In the genomic region with DNA sequence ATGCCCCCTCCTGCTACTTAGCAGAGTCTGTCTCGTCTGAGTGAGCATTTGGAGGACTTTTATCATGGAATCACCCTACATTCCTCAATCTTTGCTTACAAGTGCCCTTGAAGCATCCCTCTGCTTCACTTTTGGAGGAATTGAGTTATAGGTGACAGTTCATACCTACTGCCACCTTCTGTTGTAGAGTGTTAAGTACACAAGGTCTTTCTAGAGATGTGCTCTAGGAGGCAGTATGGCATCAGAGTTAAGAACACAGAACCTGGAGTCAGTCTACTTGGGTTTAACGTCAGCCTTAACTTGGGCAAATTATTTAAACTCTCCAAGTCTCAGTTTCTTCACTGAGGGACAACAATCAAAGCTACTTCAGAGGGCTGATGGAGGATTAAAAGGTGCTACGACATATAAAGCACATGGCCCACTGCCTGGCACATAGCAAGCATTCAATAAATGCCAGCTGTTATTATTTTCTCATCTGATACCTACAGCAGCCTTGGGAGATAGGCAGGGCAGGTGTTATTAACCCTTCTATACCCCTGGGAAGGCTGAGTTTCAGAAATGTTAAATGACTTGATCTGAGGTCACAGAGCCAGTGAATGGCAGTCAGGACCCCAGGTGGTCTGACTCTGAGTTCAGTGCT, we compare ENCODE assay signal across 8 cellular contexts.
DNase-seq lines count a peak whose midpoint lies in the region; ATAC-seq, FAIRE-seq and TF ChIP-seq lines count a peak whose summit lies in the region.

No MANE protein-coding gene starts in this region.

- CTCF ChIA-PET in CD4-positive, alpha-beta memory T cell (lab: Charles Lee; ENCODE audit: partially characterized antibody) = no interaction called here

- H3K27ac ChIP-seq in gastroesophageal sphincter (no peak overlapping the region), aorta (ENCODE audit: low read depth in 1 of 2, low read length in 2 of 2) (no peak overlapping the region)
- no peak overlapping the region for H3K27ac ChIP-seq in CD4-positive, alpha-beta memory T cell (ENCODE audit: low read depth, low read length)

- TF ChIP-seq EP300 in gastroesophageal sphincter (IDR thresholded peaks at IDR 0.05) = no peak

- H3K36me3 Mint-ChIP-seq in CD4-positive, alpha-beta memory T cell = peaks cover 0 to 6% of the 10 kb centered on the region in 2 donors

- H3K27me3 ChIP-seq in gastroesophageal sphincter = no peaks in the 10 kb centered on the region
- no peaks in the 10 kb centered on the region for H3K27me3 ChIP-seq in CD4-positive, alpha-beta memory T cell (ENCODE audit: insufficient read depth, low read length)
- H3K27me3 ChIP-seq in aorta (ENCODE audit: control insufficient read depth in 1 of 2, insufficient read depth in 2 of 2, low read length in 1 of 2) = peaks cover 0 to 3% of the 10 kb centered on the region in 2 donors

- DNase-seq in NCI-H2196 (lab: John Stamatoyannopoulos, UW; ENCODE audit: unreplicated experiment) = peak; percentile 31
- DNase-seq in NCI-H2196 treated with DMSO at 0.1 percent for 48 hours (lab: John Stamatoyannopoulos, UW; ENCODE audit: unreplicated experiment) = no peak
- peak; percentile 38 for DNase-seq in RCC 7860 (ENCODE audit: low spot score)
- DNase-seq in CD4-positive, alpha-beta memory T cell = no peak
- DNase-seq in aorta = no peak

- intact Hi-C loops in CD4-positive, alpha-beta memory T cell (cut with micrococcal nuclease) = no loop called here
- intact Hi-C loops in aorta (cut with DNase I) = no loop called here

- no peak overlapping the region for H3K4me3 Mint-ChIP-seq in CD4-positive, alpha-beta memory T cell

- H3K9me3 Mint-ChIP-seq in CD4-positive, alpha-beta memory T cell = peaks cover under 1 to 22% (median 12%) of the 10 kb centered on the region in 8 donors

- H3K4me1 Mint-ChIP-seq in CD4-positive, alpha-beta memory T cell = no peaks in the 10 kb centered on the region

- no peak overlapping the region for H3K4me3 ChIP-seq in gastroesophageal sphincter
- no peak overlapping the region for H3K4me3 ChIP-seq in CD4-positive, alpha-beta memory T cell (ENCODE audit: low read length in 2 of 2)
- no peak overlapping the region for H3K4me3 ChIP-seq in aorta (ENCODE audit: low read length in 2 of 2)

- peaks cover 11 to 14% of the 10 kb centered on the region in 2 donors for H3K27me3 Mint-ChIP-seq in CD4-positive, alpha-beta memory T cell

- peak; percentile 71 for ATAC-seq in HG02885 (IDR thresholded peaks at IDR 0.05; ENCODE audit: poor library complexity, unreplicated experiment)
- ATAC-seq in gastroesophageal sphincter = no peak
- no peak for ATAC-seq in aorta (ENCODE audit: low FRiP score)
- ATAC-seq in GM18505 (IDR thresholded peaks at IDR 0.05; ENCODE audit: unreplicated experiment) = no peak

- FAIRE-seq in RCC 7860 (lab: Jason Lieb, UNC) = no peak

- peak in 3 of 4 experiments; percentile 26 to 42 (median 35) for TF ChIP-seq CTCF in gastroesophageal sphincter (IDR thresholded peaks at IDR 0.05)

- POLR2A ChIA-PET in CD4-positive, alpha-beta memory T cell (lab: Charles Lee; ENCODE audit: partially characterized antibody) = no interaction called here

- H3K9me3 ChIP-seq in gastroesophageal sphincter = peaks cover 0 to 10% (median 0%) of the 10 kb centered on the region in 3 donors
- H3K9me3 ChIP-seq in CD4-positive, alpha-beta memory T cell (ENCODE audit: control insufficient read depth in 1 of 2, low read length in 2 of 2) = no peaks in the 10 kb centered on the region
- H3K9me3 ChIP-seq in aorta (ENCODE audit: control insufficient read depth, low read length) = peaks cover 2% of the 10 kb centered on the region

- 8 to 9% methylated on average over 2 to 3 of the region's 3 CpGs for WGBS in gastroesophageal sphincter (ENCODE audit: low coverage in 1 of 2), 2 donors
- WGBS in aorta, 2 donors = 29 to 31% methylated on average over 3 of the region's 3 CpGs

- H3K36me3 ChIP-seq in gastroesophageal sphincter = no peaks in the 10 kb centered on the region
- H3K36me3 ChIP-seq in CD4-positive, alpha-beta memory T cell (ENCODE audit: insufficient read depth, low read length) = no peaks in the 10 kb centered on the region
- H3K36me3 ChIP-seq in aorta (ENCODE audit: control insufficient read depth in 1 of 2, insufficient read depth in 2 of 2, low read length in 1 of 2) = no peaks in the 10 kb centered on the region

- TF ChIP-seq POLR2A in gastroesophageal sphincter (IDR thresholded peaks at IDR 0.05) (no peak), GM18505 (IDR thresholded peaks at IDR 0.05; ENCODE audit: borderline replicate concordance, extremely low read depth, insufficient read depth, insufficient read length) (no peak)

- no peak overlapping the region for H3K27ac Mint-ChIP-seq in CD4-positive, alpha-beta memory T cell

- H3K4me1 ChIP-seq in gastroesophageal sphincter (no peaks in the 10 kb centered on the region), aorta (ENCODE audit: control insufficient read depth in 1 of 2, insufficient read depth in 2 of 2, low read length in 2 of 2) (no peaks in the 10 kb centered on the region)
- H3K4me1 ChIP-seq in CD4-positive, alpha-beta memory T cell (ENCODE audit: insufficient read depth, low read length) = no peaks in the 10 kb centered on the region

Comparison
In these comparisons a context has a peak if more than half of its experiments do, and no peak if none do; other contexts are left out.
1. DNase-seq: peak in NCI-H2196 (single experiment) and RCC 7860 (single experiment); none in NCI-H2196 treated with DMSO at 0.1 percent for 48 hours (single experiment), CD4-positive, alpha-beta memory T cell (0 of 5) and aorta (0 of 2).